Comparison of ENCODE assay signal across 19 cellular contexts in genomic region chr1:27339213-27339612, GRCh38. TPM values are rescaled to one million over a fixed set of nuclear protein-coding genes. Genes with fewer than 3 reads are reported as not detected.
DNase-seq lines count a peak whose midpoint lies in the region; ATAC-seq lines count a peak whose summit lies in the region.
"Had no signal": no experiment of that assay in that cellular context is flagged by ENCODE, and none has a peak within 500 bp of the region (broad histone marks: within the 10 kb centered on the region; RNA-seq: fewer than 3 reads in every experiment).

No MANE protein-coding gene starts in this region.

- peaks cover 22% of the 10 kb centered on the region for H3K36me3 Mint-ChIP-seq in T-helper 2 cell treated with Interferon-gamma antibody and Interleukin-4, amounts not matched to agents 5 μg/mL and 100 μg/mL, for 36 hours (ENCODE audit: low read depth)
- H3K36me3 Mint-ChIP-seq in IgD-negative memory B cell: peaks cover 3% of the 10 kb centered on the region
- H3K36me3 Mint-ChIP-seq in activated T-helper 2 cell treated with anti-CD3 and anti-CD28 coated beads, Interferon-gamma antibody, Interleukin-2, Interleukin-4, amounts not matched to agents 10 μg/mL and 5 μg/mL and 100 μg/mL, durations not matched to agents 14 hours and 24 hours and 36 hours (ENCODE audit: low read depth): peaks cover 20% of the 10 kb centered on the region
- no peaks in the 10 kb centered on the region for H3K36me3 Mint-ChIP-seq in natural killer cell treated with Interleukin-12 subunit alpha and Interleukin-12 subunit beta and Interleukin-15 and Interleukin-18, amount 100 ng/mL, for 72 hours

- no peak for DNase-seq in T-helper 2 cell treated with Interferon-gamma antibody and Interleukin-4, amounts not matched to agents 5 μg/mL and 100 μg/mL, for 36 hours (ENCODE audit: low spot score)
- no peak for DNase-seq in T-helper 2 cell
- DNase-seq in activated T-helper 2 cell treated with anti-CD3 and anti-CD28 coated beads, Interferon-gamma antibody, Interleukin-2, Interleukin-4, amounts not matched to agents 10 μg/mL and 5 μg/mL and 100 μg/mL, durations not matched to agents 14 hours and 24 hours and 36 hours (ENCODE audit: low spot score): no peak
- no peak for DNase-seq in natural killer cell treated with Interleukin-12 subunit alpha and Interleukin-12 subunit beta and Interleukin-15 and Interleukin-18, amount 100 ng/mL, for 72 hours (ENCODE audit: low spot score)
- no peak for DNase-seq in A172 (ENCODE audit: low spot score)
- DNase-seq in stimulated activated CD4-positive, alpha-beta T cell treated with anti-CD3 and anti-CD28 coated beads, Interleukin-4, amount 100 ng/mL, for 4 hours: no peak
- DNase-seq in OCI-M1 (lab: John Stamatoyannopoulos, UW): no peak
- DNase-seq: activated gamma-delta T cell treated with Interleukin-2 at 50 U/mL for 16 hours, DMS79, KBM-7, NCI-H2029, NCI-H774 had no signal

- intact Hi-C loops in activated T-helper 2 cell treated with anti-CD3 and anti-CD28 coated beads, Interferon-gamma antibody, Interleukin-2, Interleukin-4, amounts not matched to agents 10 μg/mL and 5 μg/mL and 100 μg/mL, durations not matched to agents 14 hours and 24 hours and 36 hours (cut with micrococcal nuclease): no loop called here

- H3K9me3 Mint-ChIP-seq in T-helper 2 cell treated with Interferon-gamma antibody and Interleukin-4, amounts not matched to agents 5 μg/mL and 100 μg/mL, for 36 hours: no peaks in the 10 kb centered on the region
- no peaks in the 10 kb centered on the region for H3K9me3 Mint-ChIP-seq in IgD-negative memory B cell
- no peaks in the 10 kb centered on the region for H3K9me3 Mint-ChIP-seq in activated T-helper 2 cell treated with anti-CD3 and anti-CD28 coated beads, Interferon-gamma antibody, Interleukin-2, Interleukin-4, amounts not matched to agents 10 μg/mL and 5 μg/mL and 100 μg/mL, durations not matched to agents 14 hours and 24 hours and 36 hours
- no peaks in the 10 kb centered on the region for H3K9me3 Mint-ChIP-seq in natural killer cell treated with Interleukin-12 subunit alpha and Interleukin-12 subunit beta and Interleukin-15 and Interleukin-18, amount 100 ng/mL, for 72 hours

- H3K27me3 Mint-ChIP-seq in T-helper 2 cell treated with Interferon-gamma antibody and Interleukin-4, amounts not matched to agents 5 μg/mL and 100 μg/mL, for 36 hours (ENCODE audit: low read depth): no peaks in the 10 kb centered on the region
- no peaks in the 10 kb centered on the region for H3K27me3 Mint-ChIP-seq in IgD-negative memory B cell
- H3K27me3 Mint-ChIP-seq in activated T-helper 2 cell treated with anti-CD3 and anti-CD28 coated beads, Interferon-gamma antibody, Interleukin-2, Interleukin-4, amounts not matched to agents 10 μg/mL and 5 μg/mL and 100 μg/mL, durations not matched to agents 14 hours and 24 hours and 36 hours (ENCODE audit: low read depth): no peaks in the 10 kb centered on the region
- no peaks in the 10 kb centered on the region for H3K27me3 Mint-ChIP-seq in natural killer cell treated with Interleukin-12 subunit alpha and Interleukin-12 subunit beta and Interleukin-15 and Interleukin-18, amount 100 ng/mL, for 72 hours

- H3K4me3 Mint-ChIP-seq in T-helper 2 cell treated with Interferon-gamma antibody and Interleukin-4, amounts not matched to agents 5 μg/mL and 100 μg/mL, for 36 hours: no peak overlapping the region
- H3K4me3 Mint-ChIP-seq in IgD-negative memory B cell: peak overlapping the region in 2 of 4 donors; percentile 67 to 87
- H3K4me3 Mint-ChIP-seq in activated T-helper 2 cell treated with anti-CD3 and anti-CD28 coated beads, Interferon-gamma antibody, Interleukin-2, Interleukin-4, amounts not matched to agents 10 μg/mL and 5 μg/mL and 100 μg/mL, durations not matched to agents 14 hours and 24 hours and 36 hours (ENCODE audit: low read depth): no peak overlapping the region
- H3K4me3 Mint-ChIP-seq in natural killer cell treated with Interleukin-12 subunit alpha and Interleukin-12 subunit beta and Interleukin-15 and Interleukin-18, amount 100 ng/mL, for 72 hours: peak overlapping the region; percentile 23

- peaks cover 28% of the 10 kb centered on the region for H3K4me1 Mint-ChIP-seq in T-helper 2 cell treated with Interferon-gamma antibody and Interleukin-4, amounts not matched to agents 5 μg/mL and 100 μg/mL, for 36 hours (ENCODE audit: low read depth)
- H3K4me1 Mint-ChIP-seq in IgD-negative memory B cell: peaks cover 19 to 33% (median 25%) of the 10 kb centered on the region in 3 donors
- peaks cover 40% of the 10 kb centered on the region for H3K4me1 Mint-ChIP-seq in activated T-helper 2 cell treated with anti-CD3 and anti-CD28 coated beads, Interferon-gamma antibody, Interleukin-2, Interleukin-4, amounts not matched to agents 10 μg/mL and 5 μg/mL and 100 μg/mL, durations not matched to agents 14 hours and 24 hours and 36 hours (ENCODE audit: low read depth)
- peaks cover 38 to 41% of the 10 kb centered on the region in 2 donors for H3K4me1 Mint-ChIP-seq in natural killer cell treated with Interleukin-12 subunit alpha and Interleukin-12 subunit beta and Interleukin-15 and Interleukin-18, amount 100 ng/mL, for 72 hours (ENCODE audit: low read depth in 2 of 2)

- ATAC-seq in natural killer cell treated with Interleukin-12 subunit alpha and Interleukin-12 subunit beta and Interleukin-15 and Interleukin-18, amount 100 ng/mL, for 72 hours: no peak
- ATAC-seq: A549 had no signal

- peak overlapping the region; percentile 62 for H3K27ac Mint-ChIP-seq in T-helper 2 cell treated with Interferon-gamma antibody and Interleukin-4, amounts not matched to agents 5 μg/mL and 100 μg/mL, for 36 hours
- peak overlapping the region; percentile 82 to 97 (median 91) for H3K27ac Mint-ChIP-seq in IgD-negative memory B cell
- H3K27ac Mint-ChIP-seq in activated T-helper 2 cell treated with anti-CD3 and anti-CD28 coated beads, Interferon-gamma antibody, Interleukin-2, Interleukin-4, amounts not matched to agents 10 μg/mL and 5 μg/mL and 100 μg/mL, durations not matched to agents 14 hours and 24 hours and 36 hours: peak overlapping the region; percentile 60
- H3K27ac Mint-ChIP-seq in natural killer cell treated with Interleukin-12 subunit alpha and Interleukin-12 subunit beta and Interleukin-15 and Interleukin-18, amount 100 ng/mL, for 72 hours: peak overlapping the region; percentile 76 to 82

RNA-seq across cellular contexts. Expression of gene SYTL1, which starts 2.6 kb away (rescaled TPM):
- 130 TPM for polyA plus RNA-seq in IgD-negative memory B cell
- 20.0 and 25.7 TPM in 2 replicates for total RNA-seq in activated T-helper 2 cell treated with anti-CD3 and anti-CD28 coated beads, Interferon-gamma antibody, Interleukin-2, Interleukin-4, amounts not matched to agents 10 μg/mL and 5 μg/mL and 100 μg/mL, durations not matched to agents 14 hours and 24 hours and 36 hours
- 10 to 100 TPM; 24.2 to 39.5 TPM for total RNA-seq in natural killer cell treated with Interleukin-12 subunit alpha and Interleukin-12 subunit beta and Interleukin-15 and Interleukin-18, amount 100 ng/mL, for 72 hours
- 1.8 and 3.5 TPM in 2 replicates for total RNA-seq in A172 (2014; rRNA removed; shearing (Covaris generic))
- total RNA-seq: SK-MEL-5 had no signal

RNA-seq across cellular contexts. Expression of gene TMEM222, which starts 17.2 kb away (rescaled TPM):
- 68.0 TPM for polyA plus RNA-seq in IgD-negative memory B cell
- 32.1 and 35.7 TPM in 2 replicates for total RNA-seq in activated T-helper 2 cell treated with anti-CD3 and anti-CD28 coated beads, Interferon-gamma antibody, Interleukin-2, Interleukin-4, amounts not matched to agents 10 μg/mL and 5 μg/mL and 100 μg/mL, durations not matched to agents 14 hours and 24 hours and 36 hours
- total RNA-seq in natural killer cell treated with Interleukin-12 subunit alpha and Interleukin-12 subunit beta and Interleukin-15 and Interleukin-18, amount 100 ng/mL, for 72 hours: 10 to 100 TPM; 40.6 to 49.5 TPM
- 30.3 and 30.6 TPM in 2 replicates for total RNA-seq in A172 (2014; rRNA removed; shearing (Covaris generic))

RNA-seq across cellular contexts. Expression of gene MAP3K6, which starts 27.5 kb away (rescaled TPM):
- 3.9 TPM for polyA plus RNA-seq in IgD-negative memory B cell
- 15.8 and 22.0 TPM in 2 replicates for total RNA-seq in activated T-helper 2 cell treated with anti-CD3 and anti-CD28 coated beads, Interferon-gamma antibody, Interleukin-2, Interleukin-4, amounts not matched to agents 10 μg/mL and 5 μg/mL and 100 μg/mL, durations not matched to agents 14 hours and 24 hours and 36 hours
- 1 to 10 TPM; 8.5 TPM for total RNA-seq in natural killer cell treated with Interleukin-12 subunit alpha and Interleukin-12 subunit beta and Interleukin-15 and Interleukin-18, amount 100 ng/mL, for 72 hours
- total RNA-seq in A172 (2014; rRNA removed; shearing (Covaris generic)): 7.1 and 13.2 TPM in 2 replicates

RNA-seq across cellular contexts. Expression of gene FCN3, which starts 35.4 kb away (rescaled TPM):
- not detected for polyA plus RNA-seq in IgD-negative memory B cell
- total RNA-seq in activated T-helper 2 cell treated with anti-CD3 and anti-CD28 coated beads, Interferon-gamma antibody, Interleukin-2, Interleukin-4, amounts not matched to agents 10 μg/mL and 5 μg/mL and 100 μg/mL, durations not matched to agents 14 hours and 24 hours and 36 hours: not detected in 2 replicates
- not detected for total RNA-seq in natural killer cell treated with Interleukin-12 subunit alpha and Interleukin-12 subunit beta and Interleukin-15 and Interleukin-18, amount 100 ng/mL, for 72 hours
- not detected in 2 replicates for total RNA-seq in A172 (2014; rRNA removed; shearing (Covaris generic))
- total RNA-seq: chondrocyte, epithelial cell of proximal tubule, osteocyte, SK-MEL-5, urinary bladder had no signal
- polyA plus RNA-seq: A549 had no signal

RNA-seq across cellular contexts. Expression of gene CD164L2, which starts 43.9 kb away (rescaled TPM):
- not detected for polyA plus RNA-seq in IgD-negative memory B cell
- total RNA-seq in activated T-helper 2 cell treated with anti-CD3 and anti-CD28 coated beads, Interferon-gamma antibody, Interleukin-2, Interleukin-4, amounts not matched to agents 10 μg/mL and 5 μg/mL and 100 μg/mL, durations not matched to agents 14 hours and 24 hours and 36 hours: not detected in 2 replicates
- total RNA-seq in natural killer cell treated with Interleukin-12 subunit alpha and Interleukin-12 subunit beta and Interleukin-15 and Interleukin-18, amount 100 ng/mL, for 72 hours: not detected
- total RNA-seq in A172 (2014; rRNA removed; shearing (Covaris generic)): not detected in 2 replicates
- total RNA-seq: chondrocyte, epithelial cell of proximal tubule, osteocyte, SK-MEL-5, urinary bladder had no signal
- polyA plus RNA-seq: A549 had no signal
